Comparison of ENCODE assay signal across 1 cellular context in the genomic region with DNA sequence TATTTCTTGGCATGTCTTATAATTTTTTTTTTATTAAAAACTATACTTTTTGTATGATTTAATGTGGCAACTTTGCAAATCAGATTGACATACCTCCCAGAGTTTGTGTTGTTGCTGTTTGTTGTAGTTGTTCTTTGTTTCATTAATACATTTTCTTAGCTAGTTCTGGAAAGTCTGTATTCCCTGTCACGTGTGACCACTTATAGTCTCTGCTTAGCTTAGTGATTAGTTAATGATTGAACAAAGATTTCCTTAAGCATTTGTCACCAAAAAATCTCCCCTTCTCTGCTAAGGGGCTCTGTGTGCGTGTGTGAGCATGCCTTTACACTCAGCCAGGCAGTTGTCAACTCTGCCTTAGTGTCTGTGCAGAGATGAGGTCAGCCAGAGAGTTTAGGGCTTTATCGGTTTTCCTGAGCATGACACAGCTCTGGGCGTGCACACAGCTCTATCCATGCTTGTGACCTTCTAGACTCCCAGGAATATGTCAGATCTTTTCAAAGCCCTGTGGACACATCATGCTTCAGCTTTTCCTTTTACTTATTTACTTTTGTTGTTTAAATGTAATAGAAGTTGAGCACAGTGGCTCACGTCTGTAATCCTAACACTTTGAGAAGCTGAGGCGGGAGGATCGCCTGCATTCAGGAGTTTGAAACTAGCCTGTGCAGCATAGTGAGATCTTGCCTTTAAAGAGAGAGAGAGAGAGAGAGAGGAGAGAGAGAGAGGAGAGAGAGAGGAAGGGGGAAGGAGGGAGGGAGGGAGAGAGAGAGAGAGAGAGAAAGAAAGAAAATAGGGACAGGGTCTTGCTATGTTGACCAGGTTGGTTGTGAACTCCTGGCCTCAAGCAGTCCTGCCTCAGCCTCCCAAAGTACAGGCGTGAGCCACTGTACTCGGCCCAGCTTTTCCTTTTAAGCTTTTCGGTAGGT.
TF ChIP-seq lines count a peak whose summit lies in the region.

No MANE protein-coding gene starts in this region.

TF ChIP-seq in HCT116, 20 proteins besides CTCF, POLR2A, EP300 and RAD21 (continued from another document):
- TF ChIP-seq SIN3A (IDR thresholded peaks at IDR 0.05; ENCODE audit: low read depth) (no peak), EGR1 (IDR thresholded peaks at IDR 0.05; ENCODE audit: low read depth) (no peak)
